Comparison of ENCODE assay signal across 1 cellular context in the genomic region with DNA sequence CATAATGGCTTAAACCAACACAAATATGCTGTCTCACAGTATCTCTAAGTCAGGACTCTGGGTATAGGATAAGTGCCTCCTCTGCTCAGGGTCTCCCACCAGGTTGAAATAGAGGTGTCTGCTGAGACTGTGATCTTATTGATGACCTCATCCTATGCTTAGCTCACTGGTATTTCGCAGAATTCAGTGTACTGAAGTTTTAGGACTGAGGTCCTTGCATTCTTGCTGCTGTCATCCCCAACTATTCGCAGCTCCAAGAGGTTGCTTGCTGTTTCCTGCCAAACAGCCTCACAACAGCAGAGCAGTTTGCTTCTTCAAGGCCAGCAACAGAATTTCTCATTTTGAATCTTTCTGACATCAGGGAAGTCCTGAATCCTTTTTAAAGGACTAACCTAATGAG.
TF ChIP-seq lines count a peak whose summit lies in the region.

No MANE protein-coding gene starts in this region.

TF ChIP-seq in K562, 482 proteins besides CTCF, POLR2A, EP300 and RAD21:
- no peak for TF ChIP-seq ZNF316 (IDR thresholded peaks at IDR 0.05)
- TF ChIP-seq TCF7 (IDR thresholded peaks at IDR 0.05; ENCODE audit: borderline replicate concordance), result no peak
- TF ChIP-seq, protein P1, sequence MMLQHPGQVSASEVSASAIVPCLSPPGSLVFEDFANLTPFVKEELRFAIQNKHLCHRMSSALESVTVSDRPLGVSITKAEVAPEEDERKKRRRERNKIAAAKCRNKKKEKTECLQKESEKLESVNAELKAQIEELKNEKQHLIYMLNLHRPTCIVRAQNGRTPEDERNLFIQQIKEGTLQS (IDR thresholded peaks at IDR 0.05), result peak; percentile 31
- TF ChIP-seq, protein P1 (CRISPR knock-in tag; conservative IDR thresholded peaks at IDR 0.05), result no peak
